Comparison of ENCODE assay signal across 1 cellular context in genomic region chr22:30357650-30358215, GRCh38.
TF ChIP-seq lines count a peak whose summit lies in the region.

No MANE protein-coding gene starts in this region.

TF ChIP-seq in HepG2, 621 proteins besides CTCF, POLR2A, EP300 and RAD21:
- TF ChIP-seq U2AF1 (optimal IDR thresholded peaks at IDR 0.05; ENCODE audit: low read depth, low read length) = no peak
